Comparison of ENCODE assay signal across 9 cellular contexts in genomic region chr3:122299872-122300460, GRCh38. TPM values are rescaled to one million over a fixed set of nuclear protein-coding genes. Genes with fewer than 3 reads are reported as not detected.
A peak's percentile ranks its signal among the peaks of the same experiment; 100 is the strongest.
DNase-seq lines count a peak whose midpoint lies in the region; ATAC-seq, FAIRE-seq and TF ChIP-seq lines count a peak whose summit lies in the region.
"Had no signal": no experiment of that assay in that cellular context is flagged by ENCODE, and none has a peak within 500 bp of the region (broad histone marks: within the 10 kb centered on the region; RNA-seq: fewer than 3 reads in every experiment).

No MANE protein-coding gene starts in this region.

- no peak for ATAC-seq in GM19328 (IDR thresholded peaks at IDR 0.05; ENCODE audit: unreplicated experiment)

- no peaks in the 10 kb centered on the region for H3K79me2 ChIP-seq in endothelial cell of umbilical vein (ENCODE audit: control insufficient read depth, insufficient read depth, low read length)
- H3K79me2 ChIP-seq in smooth muscle cell (ENCODE audit: low read depth) = no peaks in the 10 kb centered on the region

- TF ChIP-seq CTCF in AG09319 (IDR thresholded peaks at IDR 0.05; ENCODE audit: low read depth, low read length) = peak; percentile 24
- peak; percentile 56; the same call in 1 of the 2 replicates for TF ChIP-seq CTCF in GM12875 (IDR thresholded peaks at IDR 0.05; ENCODE audit: borderline replicate concordance, insufficient read depth, low read depth, low read length)
- peak; percentile 40 to 42 for TF ChIP-seq CTCF in endothelial cell of umbilical vein (IDR thresholded peaks at IDR 0.05; ENCODE audit: extremely low read depth in 1 of 2, insufficient read depth in 1 of 2, low read depth in 1 of 2, low read length in 2 of 2)
- peak; percentile 37 for TF ChIP-seq CTCF in smooth muscle cell (IDR thresholded peaks at IDR 0.05; ENCODE audit: borderline replicate concordance, insufficient read depth, poor library complexity, severe bottlenecking)

- DNase-seq in AG09319 (ENCODE audit: extremely low read depth, low read depth) (no peak), SK-MEL-5 (ENCODE audit: low read depth, low spot score) (peak; percentile 65), endothelial cell of umbilical vein (ENCODE audit: low read depth, low spot score) (peak; percentile 17), smooth muscle cell (lab: John Stamatoyannopoulos, UW; ENCODE audit: unreplicated experiment) (no peak), DMS79 (lab: John Stamatoyannopoulos, UW) (no peak), AG08395 (ENCODE audit: low spot score) (no peak)

- 78% methylated on average over 12 of the region's 12 CpGs for WGBS in smooth muscle cell (ENCODE audit: low lambda C conversion rate)

- H3K27ac ChIP-seq in endothelial cell of umbilical vein (ENCODE audit: insufficient read depth, low read depth, low read length) (no peak overlapping the region), smooth muscle cell (ENCODE audit: low read depth) (no peak overlapping the region)

- TF ChIP-seq POLR2A in endothelial cell of umbilical vein (IDR thresholded peaks at IDR 0.05; ENCODE audit: low read depth, low read length) = no peak

- FAIRE-seq in endothelial cell of umbilical vein (lab: Jason Lieb, UNC) = peak; percentile 21
- FAIRE-seq: islet of Langerhans had no signal

- H3K9me3 ChIP-seq in endothelial cell of umbilical vein (replicated peaks; ENCODE audit: control insufficient read depth, insufficient read depth, low read length) (no peaks in the 10 kb centered on the region), smooth muscle cell (replicated peaks; ENCODE audit: low read depth) (no peaks in the 10 kb centered on the region)

- intact Hi-C loops in endothelial cell of umbilical vein (cut with micrococcal nuclease) = loop anchor here (1.0 to 2.0 kb wide), 3 partner anchors 199 to 754 kb away; no protein-coding TSS in a partner anchor

- H3F3A ChIP-seq in smooth muscle cell (ENCODE audit: low read depth) = no peaks in the 10 kb centered on the region

- H4K20me1 ChIP-seq in endothelial cell of umbilical vein (replicated peaks; ENCODE audit: control insufficient read depth, extremely low read depth, insufficient read depth, low read length) (no peaks in the 10 kb centered on the region), smooth muscle cell (ENCODE audit: low read depth) (no peaks in the 10 kb centered on the region)

- H3K9ac ChIP-seq in endothelial cell of umbilical vein (replicated peaks; ENCODE audit: extremely low read depth, insufficient read depth, low read length) = no peak overlapping the region
- no peak overlapping the region for H3K9ac ChIP-seq in smooth muscle cell (ENCODE audit: low read depth)

- H3K4me1 ChIP-seq in endothelial cell of umbilical vein (ENCODE audit: control insufficient read depth, extremely low read depth, insufficient read depth, low read length) (no peaks in the 10 kb centered on the region), smooth muscle cell (ENCODE audit: low read depth) (no peaks in the 10 kb centered on the region)

- H2AFZ ChIP-seq in endothelial cell of umbilical vein (ENCODE audit: low read depth, low read length) (no peak overlapping the region), smooth muscle cell (ENCODE audit: low read depth) (no peak overlapping the region)

- H3K4me2 ChIP-seq in endothelial cell of umbilical vein (ENCODE audit: insufficient read depth, low read length) (no peak overlapping the region), smooth muscle cell (no peak overlapping the region)

- dilution Hi-C loops in endothelial cell of umbilical vein (cut with MboI; ENCODE audit: extremely low pct_ligation_motif_present, low sequenced_read_pairs) = no loop called here

- POLR2A ChIA-PET in endothelial cell of umbilical vein (lab: Charles Lee) = no interaction called here

- no peak overlapping the region for H3K4me3 ChIP-seq in GM12875 (ENCODE audit: low read depth, low read length)
- H3K4me3 ChIP-seq in endothelial cell of umbilical vein (replicated peaks in 1 of 3; ENCODE audit: insufficient read depth in 1 of 3, low read depth in 1 of 3, low read length in 3 of 3) = no peak overlapping the region
- H3K4me3 ChIP-seq in smooth muscle cell = no peak overlapping the region

- in situ Hi-C loops in SK-MEL-5 (cut with HindIII; ENCODE audit: low pct_unique_long_range_greater_than_20kb, low sequenced_read_pairs) = no loop called here

- CTCF ChIA-PET in endothelial cell of umbilical vein (lab: Charles Lee) = interaction anchor here (0.6 to 3.6 kb wide), 7 partner anchors 14 to 753 kb away, joined by 3 to 39 read pairs (median 4); partner anchors contain the start of gene POLQ

- H3K36me3 ChIP-seq in endothelial cell of umbilical vein (ENCODE audit: control insufficient read depth in 2 of 2, extremely low read depth in 1 of 2, insufficient read depth in 2 of 2, low read length in 2 of 2) (no peaks in the 10 kb centered on the region), smooth muscle cell (ENCODE audit: low read depth) (no peaks in the 10 kb centered on the region)

- H3K27me3 ChIP-seq in endothelial cell of umbilical vein (ENCODE audit: control insufficient read depth in 2 of 2, insufficient read depth in 2 of 2, low read length in 2 of 2) (peaks cover 0 to 1% of the 10 kb centered on the region in 2 experiments), smooth muscle cell (ENCODE audit: low read depth) (no peaks in the 10 kb centered on the region)

- no TSS peak for BruUV-seq in endothelial cell of umbilical vein (replicated peaks; lab: Mats Ljungman, UMichigan)

- H3K9me1 ChIP-seq in endothelial cell of umbilical vein (replicated peaks; ENCODE audit: control insufficient read depth, extremely low read depth, insufficient read depth, low read length) = no peaks in the 10 kb centered on the region

TF ChIP-seq in endothelial cell of umbilical vein, 7 proteins besides CTCF, POLR2A, EP300 and RAD21:
- no peak for TF ChIP-seq FOS (IDR thresholded peaks at IDR 0.05; ENCODE audit: borderline replicate concordance, insufficient read depth, low read length)
- TF ChIP-seq GATA2 (IDR thresholded peaks at IDR 0.05; ENCODE audit: insufficient read depth, insufficient read length, low read depth, low read length) = no peak
- TF ChIP-seq JUN (IDR thresholded peaks at IDR 0.05; ENCODE audit: borderline replicate concordance, insufficient read depth, insufficient read length, low read depth) = no peak
- no peak for TF ChIP-seq MAX (IDR thresholded peaks at IDR 0.05; ENCODE audit: insufficient read depth, insufficient read length)
- no peak for TF ChIP-seq POLR2AphosphoS5 (IDR thresholded peaks at IDR 0.05; ENCODE audit: insufficient read depth, low read depth, low read length)
- no peak for TF ChIP-seq MYC (IDR thresholded peaks at IDR 0.05; ENCODE audit: low read depth, low read length)
- TF ChIP-seq EZH2 (IDR thresholded peaks at IDR 0.05; ENCODE audit: borderline replicate concordance, low read depth, low read length, severe bottlenecking) = no peak

RNA-seq across cellular contexts. Expression of gene CSTA, which starts 25.1 kb away (rescaled TPM):
- 1.9 and 4.0 TPM in 2 replicates for total RNA-seq in SK-MEL-5 (2014; rRNA removed; shearing (Covaris generic))
- 2.8 and 3.4 TPM in 2 replicates for polyA plus RNA-seq in SK-MEL-5 (2015; cell fraction: cytosol; rRNA removed)
- 0.31 and 2.6 TPM in 2 replicates for polyA plus RNA-seq in SK-MEL-5 (2015; cell fraction: nucleus; rRNA removed)
- total RNA-seq in endothelial cell of umbilical vein = not detected in 2 replicates
- polyA plus RNA-seq in endothelial cell of umbilical vein = not detected in 2 replicates
- not detected in 2 replicates for polyA plus RNA-seq in endothelial cell of umbilical vein (2011; cell fraction: cytosol; rRNA removed)
- polyA plus RNA-seq in endothelial cell of umbilical vein (2011; cell fraction: nucleus; rRNA removed) = not detected in 2 replicates
- not detected in 2 replicates for polyA plus RNA-seq in endothelial cell of umbilical vein (2012)
- not detected in 2 replicates for polyA minus RNA-seq in endothelial cell of umbilical vein
- polyA minus RNA-seq in endothelial cell of umbilical vein (2011; cell fraction: cytosol; rRNA and poly(A)+ RNA removed) = not detected
- not detected in 2 replicates for polyA minus RNA-seq in endothelial cell of umbilical vein (2011; cell fraction: nucleus; rRNA and poly(A)+ RNA removed)
- total RNA-seq in smooth muscle cell = 29.7 and 51.7 TPM in 2 replicates
- 16.0 and 19.7 TPM in 2 replicates for polyA plus RNA-seq in smooth muscle cell

Comparison
In these comparisons a context has a peak if more than half of its experiments do, and no peak if none do; other contexts are left out.
1. DNase-seq: peak in SK-MEL-5 (single experiment) and endothelial cell of umbilical vein (single experiment); none in AG09319 (single experiment), smooth muscle cell (single experiment), DMS79 (single experiment) and AG08395 (single experiment).
2. Peak in every context shown above with its lines, with median percentiles within 50 percentile points of each other: CTCF ChIP-seq.